21 cellular contexts compared by ENCODE assay signal in genomic region chr7:42642699-42643098, GRCh38.
DNase-seq lines count a peak whose midpoint lies in the region; ATAC-seq, FAIRE-seq and TF ChIP-seq lines count a peak whose summit lies in the region.
"Had no signal": no experiment of that assay in that cellular context is flagged by ENCODE, and none has a peak within 500 bp of the region (broad histone marks: within the 10 kb centered on the region; RNA-seq: fewer than 3 reads in every experiment).

No MANE protein-coding gene starts in this region.

- no peaks in the 10 kb centered on the region for H3K9me3 Mint-ChIP-seq in MCF 10A (ENCODE audit: unreplicated experiment)

- POLR2A ChIA-PET in MCF 10A (lab: Yijun Ruan, JAX) (no interaction called here), K562 (lab: Yijun Ruan, JAX) (interaction anchor here (0.5 to 0.6 kb wide), 2 partner anchors 54 to 156 kb away, joined by 3 read pairs; no protein-coding TSS in a partner anchor)

- no peak overlapping the region for H3K4me3 ChIP-seq in mammary epithelial cell (replicated peaks in 1 of 3; ENCODE audit: insufficient read depth in 1 of 3, low read depth in 2 of 3, low read length in 3 of 3)
- H3K4me3 ChIP-seq in K562 = no peak overlapping the region
- H3K4me3 ChIP-seq: BLaER1 treated with 17β-estradiol and CSF1 and Interleukin-3, amounts not matched to agents 10 nM and 100 nM; GM23248 had no signal

- no peaks in the 10 kb centered on the region for H3K36me3 Mint-ChIP-seq in MCF 10A (ENCODE audit: insufficient read depth, unreplicated experiment)
- H3K36me3 Mint-ChIP-seq: CD4-positive, CD25-positive, alpha-beta regulatory T cell; CD8-positive, alpha-beta memory T cell had no signal

- dilution Hi-C loops in mammary epithelial cell (cut with HindIII; ENCODE audit: low sequenced_read_pairs) = no loop called here

- in situ Hi-C loops in mammary epithelial cell (cut with MboI; ENCODE audit: low sequenced_read_pairs in 2 of 2) = no loop called here
- in situ Hi-C loops in K562 (cut with MboI) = no loop called here

- BruUV-seq in MCF 10A (replicated peaks; lab: Mats Ljungman, UMichigan) = no TSS peak
- BruUV-seq in mammary epithelial cell (replicated peaks; lab: Mats Ljungman, UMichigan) = no TSS peak
- BruUV-seq in K562 (replicated peaks; lab: Mats Ljungman, UMichigan) = no TSS peak

- H3K27me3 Mint-ChIP-seq in MCF 10A (ENCODE audit: insufficient read depth, unreplicated experiment) = no peaks in the 10 kb centered on the region
- H3K27me3 Mint-ChIP-seq: CD4-positive, CD25-positive, alpha-beta regulatory T cell had no signal

- TF ChIP-seq CTCF in MCF 10A (IDR thresholded peaks at IDR 0.05; ENCODE audit: unreplicated experiment) (no peak), mammary epithelial cell (conservative IDR thresholded peaks at IDR 0.05 in 1 of 2, IDR thresholded peaks at IDR 0.05 in 1 of 2; ENCODE audit: extremely low read depth in 1 of 2, insufficient read depth in 1 of 2, low read depth in 1 of 2, low read length in 2 of 2) (no peak), K562 (IDR thresholded peaks at IDR 0.05 in 2 of 3, conservative IDR thresholded peaks at IDR 0.05 in 1 of 3; ENCODE audit: insufficient read depth in 2 of 3, low read depth in 1 of 3, low read length in 3 of 3) (no peak)

- H3K36me3 ChIP-seq in mammary epithelial cell (ENCODE audit: insufficient read depth, low read length) = no peaks in the 10 kb centered on the region
- no peaks in the 10 kb centered on the region for H3K36me3 ChIP-seq in K562 (ENCODE audit: control insufficient read depth, insufficient read depth, low read length)

- no peak for TF ChIP-seq RAD21 in K562 (CRISPR knock-in tag; conservative IDR thresholded peaks at IDR 0.05 in 1 of 2, IDR thresholded peaks at IDR 0.05 in 1 of 2)

- H2AFZ ChIP-seq in mammary epithelial cell (ENCODE audit: low read depth, low read length) = no peak overlapping the region
- H2AFZ ChIP-seq in K562 (ENCODE audit: low read depth, low read length) = no peak overlapping the region
- H2AFZ ChIP-seq: GM23248 had no signal

- ATAC-seq in K562 = no peak
- no peak for ATAC-seq in HG02642 (IDR thresholded peaks at IDR 0.05; ENCODE audit: poor library complexity, unreplicated experiment)

- H3K79me2 ChIP-seq in mammary epithelial cell (ENCODE audit: insufficient read depth, low read length) = no peaks in the 10 kb centered on the region
- no peaks in the 10 kb centered on the region for H3K79me2 ChIP-seq in K562 (ENCODE audit: control insufficient read depth, insufficient read depth, low read length)

- CTCF ChIA-PET in MCF 10A (lab: Yijun Ruan, JAX) = no interaction called here
- CTCF ChIA-PET in mammary epithelial cell (lab: Charles Lee; ENCODE audit: low non-redundant PET) = no interaction called here
- CTCF ChIA-PET in K562 (lab: Yijun Ruan, JAX; ENCODE audit: low intra/inter-chr PET ratio) = no interaction called here

- peaks cover 6% of the 10 kb centered on the region for H3K4me1 Mint-ChIP-seq in MCF 10A (ENCODE audit: insufficient read depth, unreplicated experiment)
- H3K4me1 Mint-ChIP-seq: B cell; CD4-positive, CD25-positive, alpha-beta regulatory T cell; CD8-positive, alpha-beta memory T cell had no signal

- intact Hi-C loops in MCF 10A (cut with micrococcal nuclease) (no loop called here), mammary epithelial cell (cut with micrococcal nuclease) (no loop called here), K562 (cut with micrococcal nuclease) (no loop called here)

- no peak for FAIRE-seq in K562 (lab: Jason Lieb, UNC)
- FAIRE-seq: GM12892, GM18507, H54, HTR-8/SVneo had no signal

- no peak for TF ChIP-seq EP300 in K562 (IDR thresholded peaks at IDR 0.05; ENCODE audit: low read length)

- H3K9me1 ChIP-seq in K562 (ENCODE audit: control insufficient read depth, insufficient read depth, low read length) = no peaks in the 10 kb centered on the region

- H3K9ac ChIP-seq in mammary epithelial cell (ENCODE audit: insufficient read depth, low read length) = no peak overlapping the region
- H3K9ac ChIP-seq in K562 (ENCODE audit: insufficient read depth in 1 of 2, low read depth in 2 of 2, low read length in 2 of 2) = no peak overlapping the region
- H3K9ac ChIP-seq: BLaER1 treated with 17β-estradiol and CSF1 and Interleukin-3, amounts not matched to agents 10 nM and 100 nM; GM23248 had no signal

- DNase-seq in MCF 10A (ENCODE audit: unreplicated experiment) (no peak), mammary epithelial cell (no peak), MV-4-11 (lab: John Stamatoyannopoulos, UW) (peak; percentile 69), K562 (ENCODE audit: extremely low read depth in 1 of 4, low spot score in 3 of 4) (no peak), LoVo (ENCODE audit: low spot score) (no peak)
- DNase-seq: CD4-positive, CD25-positive, alpha-beta regulatory T cell; CD8-positive, alpha-beta memory T cell; COR-L47; DMS 273 treated with DMSO at 0.1 percent for 48 hours; DND-41; EL; GM23248; HCEC 1CT; IMR-90 had no signal

- H4K20me1 ChIP-seq in mammary epithelial cell (ENCODE audit: insufficient read depth, low read length) = no peaks in the 10 kb centered on the region
- no peaks in the 10 kb centered on the region for H4K20me1 ChIP-seq in K562 (replicated peaks; ENCODE audit: control insufficient read depth, insufficient read depth, low read length)
- H4K20me1 ChIP-seq: BLaER1 treated with 17β-estradiol and CSF1 and Interleukin-3, amounts not matched to agents 10 nM and 100 nM had no signal

- TF ChIP-seq POLR2A in K562 (conservative IDR thresholded peaks at IDR 0.05) = no peak

- H3K27ac Mint-ChIP-seq in MCF 10A (ENCODE audit: low read depth, unreplicated experiment) = peak overlapping the region; percentile 40
- H3K27ac Mint-ChIP-seq: B cell; CD4-positive, CD25-positive, alpha-beta regulatory T cell; CD8-positive, alpha-beta memory T cell had no signal

- H3K9me3 ChIP-seq in mammary epithelial cell (replicated peaks; ENCODE audit: insufficient read depth, low read length) (no peaks in the 10 kb centered on the region), K562 (replicated peaks; ENCODE audit: control insufficient read depth, insufficient read depth, low read depth, low read length) (no peaks in the 10 kb centered on the region)

- H3K4me3 Mint-ChIP-seq in MCF 10A (ENCODE audit: unreplicated experiment) = no peak overlapping the region
- H3K4me3 Mint-ChIP-seq: B cell; CD8-positive, alpha-beta memory T cell had no signal

- H3K27me3 ChIP-seq in mammary epithelial cell (ENCODE audit: insufficient read depth, low read length) (no peaks in the 10 kb centered on the region), K562 (ENCODE audit: control insufficient read depth in 2 of 2, insufficient read depth in 2 of 2, low read length in 2 of 2) (no peaks in the 10 kb centered on the region)
- H3K27me3 ChIP-seq: BLaER1 treated with 17β-estradiol and CSF1 and Interleukin-3, amounts not matched to agents 10 nM and 100 nM had no signal

- H3K4me1 ChIP-seq in mammary epithelial cell (ENCODE audit: insufficient read depth, low read length) (no peaks in the 10 kb centered on the region), K562 (replicated peaks in 1 of 2; ENCODE audit: control insufficient read depth in 2 of 2, insufficient read depth in 2 of 2, low read length in 2 of 2) (no peaks in the 10 kb centered on the region)

- H3K4me2 ChIP-seq in mammary epithelial cell (ENCODE audit: insufficient read depth, low read depth, low read length) (no peak overlapping the region), K562 (ENCODE audit: insufficient read depth, low read length) (no peak overlapping the region)

- H3K27ac ChIP-seq in mammary epithelial cell (ENCODE audit: insufficient read depth, low read depth, low read length) (no peak overlapping the region), K562 (ENCODE audit: extremely low read depth, low read depth, low read length) (no peak overlapping the region)
- H3K27ac ChIP-seq: BLaER1 treated with 17β-estradiol and CSF1 and Interleukin-3, amounts not matched to agents 10 nM and 100 nM; GM23248 had no signal

TF ChIP-seq in K562, 482 proteins besides CTCF, POLR2A, EP300 and RAD21:
- no peak for TF ChIP-seq PRDM10 (IDR thresholded peaks at IDR 0.05; ENCODE audit: partially characterized antibody)
- TF ChIP-seq SPI1 (IDR thresholded peaks at IDR 0.05; ENCODE audit: borderline replicate concordance, low read depth, low read length) = peak; percentile 74; the same call in 1 of the 2 replicates
